In genomic region chr4:6782147-6782845, GRCh38 we compare ENCODE assay signal across 1 cellular context.
TF ChIP-seq lines count a peak whose summit lies in the region.

TSS of gene KIAA0232 (plus strand) at chr4:6782727. CDS start at chr4:6824454, 41,727 bp downstream.

TF ChIP-seq in K562, 482 proteins besides CTCF, POLR2A, EP300 and RAD21 (continued from another document and continues in another):
- TF ChIP-seq ATF3 (IDR thresholded peaks at IDR 0.05) (peak; percentile 28; the same call in 1 of the 2 replicates), ATF3 (CRISPR knock-in tag; conservative IDR thresholded peaks at IDR 0.05) (no peak), TEAD4 (IDR thresholded peaks at IDR 0.05; ENCODE audit: low read length) (no peak), TEAD4 (CRISPR knock-in tag; IDR thresholded peaks at IDR 0.05; ENCODE audit: borderline replicate concordance) (no peak), HES1 (IDR thresholded peaks at IDR 0.05; ENCODE audit: low read depth) (no peak), SIN3A (IDR thresholded peaks at IDR 0.05; ENCODE audit: borderline replicate concordance in 2 of 2, control insufficient read depth in 1 of 2, low read depth in 2 of 2, low read length in 2 of 2) (peak; percentile 72 to 78; a peak in 2 of 4 replicates), FOXJ2 (tag; IDR thresholded peaks at IDR 0.05) (no peak), E2F3 (CRISPR knock-in tag; IDR thresholded peaks at IDR 0.05) (peak; percentile 62; the same call in 1 of the 2 replicates), RBM39 (optimal IDR thresholded peaks at IDR 0.05; ENCODE audit: low read depth, low read length) (no peak), EGR1 (conservative IDR thresholded peaks at IDR 0.05) (no peak), CREB1 (IDR thresholded peaks at IDR 0.05) (no peak), CREB1 (CRISPR knock-in tag; IDR thresholded peaks at IDR 0.05) (no peak), PML (IDR thresholded peaks at IDR 0.05; ENCODE audit: low read length) (no peak), NFE2L1 (tag; IDR thresholded peaks at IDR 0.05; ENCODE audit: borderline replicate concordance, low read depth) (no peak), HOMEZ (CRISPR knock-in tag; IDR thresholded peaks at IDR 0.05) (no peak), ARHGAP35 (IDR thresholded peaks at IDR 0.05; ENCODE audit: partially characterized antibody) (no peak), PCBP1 (IDR thresholded peaks at IDR 0.05; ENCODE audit: low read depth, low read length, poor library complexity, severe bottlenecking) (peak; percentile 97), CBX1 (IDR thresholded peaks at IDR 0.05; ENCODE audit: low read depth) (no peak; the same call in 1 of the 2 replicates), HDGF (IDR thresholded peaks at IDR 0.05) (no peak), HMG20B (CRISPR knock-in tag; IDR thresholded peaks at IDR 0.05) (no peak), YY1 (IDR thresholded peaks at IDR 0.05; ENCODE audit: borderline replicate concordance in 1 of 3, control insufficient read depth in 1 of 3, extremely low read depth in 1 of 3, insufficient read depth in 3 of 3, insufficient read length in 1 of 3, insufficient replicate concordance in 2 of 3, low read depth in 1 of 3, low read length in 2 of 3) (peak in 2 of 3 experiments; percentile 74 to 76), CLOCK (CRISPR knock-in tag; IDR thresholded peaks at IDR 0.05; ENCODE audit: borderline replicate concordance) (no peak), ZNF395 (CRISPR knock-in tag; IDR thresholded peaks at IDR 0.05) (0 out of 2 replicates have a peak, but pooled peaks have one; percentile 21), HLTF (IDR thresholded peaks at IDR 0.05) (no peak), RBM22 (IDR thresholded peaks at IDR 0.05; ENCODE audit: low read depth, low read length, poor library complexity, severe bottlenecking) (peak; percentile 37), KDM5B (IDR thresholded peaks at IDR 0.05; ENCODE audit: insufficient replicate concordance, low read depth, low read length) (peak; percentile 68), NUFIP1 (IDR thresholded peaks at IDR 0.05; ENCODE audit: partially characterized antibody) (no peak), FOXK2 (conservative IDR thresholded peaks at IDR 0.05 in 1 of 2, IDR thresholded peaks at IDR 0.05 in 1 of 2; ENCODE audit: low read depth in 2 of 2) (no peak), XRCC4 (IDR thresholded peaks at IDR 0.05; ENCODE audit: extremely low read depth, insufficient read depth, insufficient read length) (no peak), POU5F1 (IDR thresholded peaks at IDR 0.05; ENCODE audit: borderline replicate concordance, low read depth, low read length, partially characterized antibody) (no peak), ZNF324 (CRISPR knock-in tag; IDR thresholded peaks at IDR 0.05) (no peak), E2F8 (IDR thresholded peaks at IDR 0.05; ENCODE audit: low read depth, partially characterized antibody) (no peak), THAP7 (CRISPR knock-in tag; IDR thresholded peaks at IDR 0.05) (no peak), ZNF263 (CRISPR knock-in tag; IDR thresholded peaks at IDR 0.05; ENCODE audit: borderline replicate concordance) (no peak), SNIP1 (IDR thresholded peaks at IDR 0.05; ENCODE audit: low read depth) (no peak), TCF7 (IDR thresholded peaks at IDR 0.05; ENCODE audit: borderline replicate concordance) (no peak), HNRNPK (IDR thresholded peaks at IDR 0.05; ENCODE audit: low read depth, low read length, poor library complexity, severe bottlenecking) (no peak), OTX1 (CRISPR knock-in tag; IDR thresholded peaks at IDR 0.05) (no peak), ZFP30 (CRISPR knock-in tag; IDR thresholded peaks at IDR 0.05; ENCODE audit: borderline replicate concordance) (no peak), ZNF354B (CRISPR knock-in tag; IDR thresholded peaks at IDR 0.05) (no peak), POLR3A (IDR thresholded peaks at IDR 0.05; ENCODE audit: borderline replicate concordance, extremely low read depth, insufficient read depth, insufficient read length) (no peak), ZNF77 (CRISPR knock-in tag; IDR thresholded peaks at IDR 0.05) (no peak), ZNF780A (CRISPR knock-in tag; IDR thresholded peaks at IDR 0.05) (no peak), ZNF668 (CRISPR knock-in tag; IDR thresholded peaks at IDR 0.05) (no peak), SAFB2 (IDR thresholded peaks at IDR 0.05; ENCODE audit: borderline replicate concordance, low read depth, low read length, severe bottlenecking) (no peak), KAT8 (IDR thresholded peaks at IDR 0.05; ENCODE audit: low read depth) (no peak), ZBTB9 (CRISPR knock-in tag; IDR thresholded peaks at IDR 0.05) (0 out of 2 replicates have a peak, but pooled peaks have one; percentile 50), ZNF347 (CRISPR knock-in tag; IDR thresholded peaks at IDR 0.05; ENCODE audit: low read depth) (no peak), ETS1 (conservative IDR thresholded peaks at IDR 0.05; ENCODE audit: control insufficient read depth, low read depth, low read length) (peak; percentile 49; the same call in 1 of the 2 replicates), E2F6 (IDR thresholded peaks at IDR 0.05; ENCODE audit: borderline replicate concordance in 1 of 2, extremely low read depth in 1 of 2, insufficient read depth in 1 of 2, insufficient read length in 1 of 2, low read depth in 1 of 2, low read length in 1 of 2, poor library complexity in 1 of 2, severe bottlenecking in 1 of 2) (peak; percentile 94 to 96), ZNF696 (CRISPR knock-in tag; conservative IDR thresholded peaks at IDR 0.05) (no peak), HOXB6 (CRISPR knock-in tag; IDR thresholded peaks at IDR 0.05; ENCODE audit: borderline replicate concordance) (no peak)
